ENCODE assay signal across 19 cellular contexts in genomic region chr5:34844999-34845398, GRCh38. TPM values are rescaled to one million over a fixed set of nuclear protein-coding genes. Genes with fewer than 3 reads are reported as not detected.
DNase-seq lines count a peak whose midpoint lies in the region; ATAC-seq, FAIRE-seq and TF ChIP-seq lines count a peak whose summit lies in the region.
"Had no signal": no experiment of that assay in that cellular context is flagged by ENCODE, and none has a peak within 500 bp of the region (broad histone marks: within the 10 kb centered on the region; RNA-seq: fewer than 3 reads in every experiment).

No MANE protein-coding gene starts in this region.

- no peaks in the 10 kb centered on the region for H3K9me3 ChIP-seq in HEK293 (ENCODE audit: control insufficient read depth, insufficient read depth, low read depth, low read length)
- no peaks in the 10 kb centered on the region for H3K9me3 ChIP-seq in endothelial cell of umbilical vein (replicated peaks; ENCODE audit: control insufficient read depth, insufficient read depth, low read length)
- H3K9me3 ChIP-seq: A549, BE2C, HAP-1 had no signal

- no peak overlapping the region for H2AFZ ChIP-seq in endothelial cell of umbilical vein (ENCODE audit: low read depth, low read length)

- H3K4me1 ChIP-seq in HEK293 (ENCODE audit: control insufficient read depth, insufficient read depth, low read length) (no peaks in the 10 kb centered on the region), endothelial cell of umbilical vein (ENCODE audit: control insufficient read depth, extremely low read depth, insufficient read depth, low read length) (no peaks in the 10 kb centered on the region)
- H3K4me1 ChIP-seq: A549, BE2C, HAP-1 had no signal

- H3K9ac ChIP-seq in endothelial cell of umbilical vein (replicated peaks; ENCODE audit: extremely low read depth, insufficient read depth, low read length), result no peak overlapping the region

- TF ChIP-seq CTCF in HEK293 (tag by site-specific recombination; IDR thresholded peaks at IDR 0.05) (no peak), endothelial cell of umbilical vein (IDR thresholded peaks at IDR 0.05; ENCODE audit: extremely low read depth in 1 of 2, insufficient read depth in 1 of 2, low read depth in 1 of 2, low read length in 2 of 2) (no peak)

- peak; percentile 1 for DNase-seq in NCI-H82 treated with DMSO at 0.1 percent for 48 hours (lab: John Stamatoyannopoulos, UW; ENCODE audit: unreplicated experiment)
- DNase-seq in endothelial cell of umbilical vein (ENCODE audit: low read depth, low spot score), result no peak
- no peak for DNase-seq in NCI-H510A (lab: John Stamatoyannopoulos, UW)
- DNase-seq in NCI-H446 treated with DMSO at 0.1 percent for 48 hours (lab: John Stamatoyannopoulos, UW), result no peak
- DNase-seq: BE2C; CD4-positive, alpha-beta memory T cell; DMS153; DND-41; GDM1 had no signal

- peaks cover 3 to 5% of the 10 kb centered on the region in 2 experiments for H3K27me3 ChIP-seq in endothelial cell of umbilical vein (ENCODE audit: control insufficient read depth in 2 of 2, insufficient read depth in 2 of 2, low read length in 2 of 2)

- H3K4me3 ChIP-seq in HEK293 (ENCODE audit: low read depth, low read length), result no peak overlapping the region
- no peak overlapping the region for H3K4me3 ChIP-seq in endothelial cell of umbilical vein (replicated peaks in 1 of 3; ENCODE audit: insufficient read depth in 1 of 3, low read depth in 1 of 3, low read length in 3 of 3)
- H3K4me3 ChIP-seq: A549, HAP-1 had no signal

- CTCF ChIA-PET in HEK293 (lab: Yijun Ruan, JAX), result interaction anchor here (0.6 to 2.2 kb wide), 4 partner anchors 9 to 58 kb away, joined by 3 to 13 read pairs (median 3); no protein-coding TSS in a partner anchor
- CTCF ChIA-PET in endothelial cell of umbilical vein (lab: Charles Lee), result interaction anchor here (1.1 to 1.2 kb wide), 2 partner anchors 9 to 370 kb away, joined by 3 to 5 read pairs; no protein-coding TSS in a partner anchor

- no peak overlapping the region for H3K4me2 ChIP-seq in endothelial cell of umbilical vein (ENCODE audit: insufficient read depth, low read length)
- H3K4me2 ChIP-seq: A549 had no signal

- POLR2A ChIA-PET in HEK293 (lab: Yijun Ruan, JAX) (interaction anchor here (0.9 kb wide), 1 partner anchor 70 kb away, joined by 3 read pairs; the partner anchor contains the start of genes BRIX1 and RAD1), endothelial cell of umbilical vein (lab: Charles Lee) (no interaction called here)

- no peaks in the 10 kb centered on the region for H3K9me1 ChIP-seq in endothelial cell of umbilical vein (replicated peaks; ENCODE audit: control insufficient read depth, extremely low read depth, insufficient read depth, low read length)

- no TSS peak for BruUV-seq in endothelial cell of umbilical vein (replicated peaks; lab: Mats Ljungman, UMichigan)

- intact Hi-C loops in endothelial cell of umbilical vein (cut with micrococcal nuclease), result no loop called here

- FAIRE-seq in endothelial cell of umbilical vein (lab: Jason Lieb, UNC), result peak; percentile 33
- FAIRE-seq: A549, GM12892, H1 had no signal

- dilution Hi-C loops in endothelial cell of umbilical vein (cut with MboI; ENCODE audit: extremely low pct_ligation_motif_present, low sequenced_read_pairs), result no loop called here

- H3K79me2 ChIP-seq in endothelial cell of umbilical vein (ENCODE audit: control insufficient read depth, insufficient read depth, low read length), result no peaks in the 10 kb centered on the region

- TF ChIP-seq POLR2A in endothelial cell of umbilical vein (IDR thresholded peaks at IDR 0.05; ENCODE audit: low read depth, low read length), result no peak

- no peaks in the 10 kb centered on the region for H3K36me3 ChIP-seq in HEK293 (ENCODE audit: control insufficient read depth in 2 of 2, insufficient read depth in 1 of 2, low read length in 2 of 2)
- H3K36me3 ChIP-seq in endothelial cell of umbilical vein (ENCODE audit: control insufficient read depth in 2 of 2, extremely low read depth in 1 of 2, insufficient read depth in 2 of 2, low read length in 2 of 2), result no peaks in the 10 kb centered on the region
- H3K36me3 ChIP-seq: BE2C, HAP-1 had no signal

- no peaks in the 10 kb centered on the region for H4K20me1 ChIP-seq in endothelial cell of umbilical vein (replicated peaks; ENCODE audit: control insufficient read depth, extremely low read depth, insufficient read depth, low read length)

- ATAC-seq in HG02970 (IDR thresholded peaks at IDR 0.05; ENCODE audit: low FRiP score, unreplicated experiment), result no peak
- no peak for ATAC-seq in HG02588 (IDR thresholded peaks at IDR 0.05; ENCODE audit: unreplicated experiment)
- ATAC-seq: A549 had no signal

- no peak overlapping the region for H3K27ac ChIP-seq in HEK293 (ENCODE audit: extremely low read depth, low read depth, low read length)
- no peak overlapping the region for H3K27ac ChIP-seq in endothelial cell of umbilical vein (ENCODE audit: insufficient read depth, low read depth, low read length)
- H3K27ac ChIP-seq: A549, C4-2B had no signal

TF ChIP-seq in HEK293, 187 proteins besides CTCF, POLR2A, EP300 and RAD21:
- TF ChIP-seq, protein P1, sequence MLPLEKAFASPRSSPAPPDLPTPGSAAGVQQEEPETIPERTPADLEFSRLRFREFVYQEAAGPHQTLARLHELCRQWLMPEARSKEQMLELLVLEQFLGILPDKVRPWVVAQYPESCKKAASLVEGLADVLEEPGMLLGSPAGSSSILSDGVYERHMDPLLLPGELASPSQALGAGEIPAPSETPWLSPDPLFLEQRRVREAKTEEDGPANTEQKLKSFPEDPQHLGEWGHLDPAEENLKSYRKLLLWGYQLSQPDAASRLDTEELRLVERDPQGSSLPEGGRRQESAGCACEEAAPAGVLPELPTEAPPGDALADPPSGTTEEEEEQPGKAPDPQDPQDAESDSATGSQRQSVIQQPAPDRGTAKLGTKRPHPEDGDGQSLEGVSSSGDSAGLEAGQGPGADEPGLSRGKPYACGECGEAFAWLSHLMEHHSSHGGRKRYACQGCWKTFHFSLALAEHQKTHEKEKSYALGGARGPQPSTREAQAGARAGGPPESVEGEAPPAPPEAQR (tag by site-specific recombination; IDR thresholded peaks at IDR 0.05), result no peak
- TF ChIP-seq ZNF664 (tag by site-specific recombination; IDR thresholded peaks at IDR 0.05) (peak; percentile 73; the same call in 1 of the 2 replicates), ZNF621 (tag by site-specific recombination; IDR thresholded peaks at IDR 0.05) (no peak)

TF ChIP-seq in endothelial cell of umbilical vein, 7 proteins besides CTCF, POLR2A, EP300 and RAD21:
- TF ChIP-seq MYC (IDR thresholded peaks at IDR 0.05; ENCODE audit: low read depth, low read length), result no peak
- TF ChIP-seq GATA2 (IDR thresholded peaks at IDR 0.05; ENCODE audit: insufficient read depth, insufficient read length, low read depth, low read length), result no peak
- no peak for TF ChIP-seq FOS (IDR thresholded peaks at IDR 0.05; ENCODE audit: borderline replicate concordance, insufficient read depth, low read length)
- no peak for TF ChIP-seq JUN (IDR thresholded peaks at IDR 0.05; ENCODE audit: borderline replicate concordance, insufficient read depth, insufficient read length, low read depth)
- TF ChIP-seq POLR2AphosphoS5 (IDR thresholded peaks at IDR 0.05; ENCODE audit: insufficient read depth, low read depth, low read length), result no peak
- TF ChIP-seq EZH2 (IDR thresholded peaks at IDR 0.05; ENCODE audit: borderline replicate concordance, low read depth, low read length, severe bottlenecking), result no peak
- TF ChIP-seq, protein P2, sequence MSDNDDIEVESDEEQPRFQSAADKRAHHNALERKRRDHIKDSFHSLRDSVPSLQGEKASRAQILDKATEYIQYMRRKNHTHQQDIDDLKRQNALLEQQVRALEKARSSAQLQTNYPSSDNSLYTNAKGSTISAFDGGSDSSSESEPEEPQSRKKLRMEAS (IDR thresholded peaks at IDR 0.05; ENCODE audit: insufficient read depth, insufficient read length), result no peak

RNA-seq across cellular contexts. Expression of gene TTC23L, which starts 6.0 kb away (rescaled TPM):
- 0.25 TPM in 1 of 2 replicates, not detected in the other for total RNA-seq in endothelial cell of umbilical vein
- 0.35 TPM in 1 of 2 replicates, not detected in the other for polyA plus RNA-seq in endothelial cell of umbilical vein
- 0.03 TPM in 1 of 2 replicates, not detected in the other for polyA plus RNA-seq in endothelial cell of umbilical vein (2011; cell fraction: cytosol; rRNA removed)
- 0.08 and 0.10 TPM in 2 replicates for polyA plus RNA-seq in endothelial cell of umbilical vein (2011; cell fraction: nucleus; rRNA removed)
- polyA plus RNA-seq in endothelial cell of umbilical vein (2012), result not detected in 2 replicates
- not detected in 2 replicates for polyA minus RNA-seq in endothelial cell of umbilical vein
- polyA minus RNA-seq in endothelial cell of umbilical vein (2011; cell fraction: cytosol; rRNA and poly(A)+ RNA removed), result not detected
- 0.14 and 0.48 TPM in 2 replicates for polyA minus RNA-seq in endothelial cell of umbilical vein (2011; cell fraction: nucleus; rRNA and poly(A)+ RNA removed)
- total RNA-seq: HT-29 had no signal
- polyA plus RNA-seq: CD4-positive, alpha-beta memory T cell; IgD-negative memory B cell had no signal
